In genomic region chrX:101397779-101398178, GRCh38 we compare ENCODE assay signal across 13 cellular contexts. TPM values are rescaled to one million over a fixed set of nuclear protein-coding genes. Genes with fewer than 3 reads are reported as not detected.
DNase-seq lines count a peak whose midpoint lies in the region; TF ChIP-seq lines count a peak whose summit lies in the region.
"Had no signal": no experiment of that assay in that cellular context is flagged by ENCODE, and none has a peak within 500 bp of the region (broad histone marks: within the 10 kb centered on the region; RNA-seq: fewer than 3 reads in every experiment).

No MANE protein-coding gene starts in this region.

- peaks cover 0 to 36% (median 31%) of the 10 kb centered on the region in 4 donors for H3K36me3 ChIP-seq in stomach

- no peak overlapping the region for H3K27ac ChIP-seq in stomach
- H3K27ac ChIP-seq: SJCRH30 had no signal

- H3K4me1 ChIP-seq in stomach, result peaks cover 0 to under 1% (median 0%) of the 10 kb centered on the region in 4 donors
- H3K4me1 ChIP-seq: SJCRH30 had no signal

- TF ChIP-seq POLR2A in stomach (IDR thresholded peaks at IDR 0.05), result no peak

- no peak overlapping the region for H3K4me3 ChIP-seq in foreskin fibroblast (ENCODE audit: low read depth in 1 of 2, low read length in 2 of 2)
- no peak overlapping the region for H3K4me3 ChIP-seq in stomach
- H3K4me3 ChIP-seq: SJCRH30 had no signal

- no peaks in the 10 kb centered on the region for H3K9me3 ChIP-seq in stomach
- H3K9me3 ChIP-seq: SJCRH30 had no signal

- 21 to 37% (median 29%) methylated on average over 4 of the region's 4 CpGs for WGBS in stomach, 5 donors

- DNase-seq in ELR (ENCODE audit: low read depth), result peak; percentile 40
- DNase-seq in NCI-H69 (lab: John Stamatoyannopoulos, UW), result peak; percentile 24
- DNase-seq in foreskin fibroblast, result peak; percentile 51 to 73
- DNase-seq in stomach, result no peak
- no peak for DNase-seq in NCI-H2107 (lab: John Stamatoyannopoulos, UW)
- DNase-seq in 8988T, result no peak
- DNase-seq: activated naive CD4-positive, alpha-beta T cell; CD4-positive, CD25-positive, alpha-beta regulatory T cell; MV-4-11; NCI-H2171 treated with DMSO at 0.1 percent for 48 hours; SJCRH30; stimulated activated naive CD8-positive, alpha-beta T cell treated with anti-CD3 and anti-CD28 coated beads, Interleukin-15, Interleukin-2, amounts not matched to agents 100 U/mL and 50 U/mL, for 24 hours had no signal

- peaks cover 0 to 4% (median 0%) of the 10 kb centered on the region in 3 donors for H3K27me3 ChIP-seq in stomach
- H3K27me3 ChIP-seq: SJCRH30 had no signal

- TF ChIP-seq CTCF in foreskin fibroblast (IDR thresholded peaks at IDR 0.05; ENCODE audit: low read depth, low read length), result no peak
- no peak for TF ChIP-seq CTCF in stomach (IDR thresholded peaks at IDR 0.05)

- TF ChIP-seq EP300 in stomach (IDR thresholded peaks at IDR 0.05), result no peak

- intact Hi-C loops in stomach (cut with DNase I; ENCODE audit: low total_unique reads), result no loop called here

RNA-seq across cellular contexts. Expression of gene RPL36A, which starts 7.0 kb away (rescaled TPM):
- total RNA-seq in stomach, result 1,000 to 10,000 TPM in 2 of 5 donors, 100 to 1,000 TPM in 3; 555 to 1,097 (median 872) TPM
- polyA plus RNA-seq in stomach, result 1,000 to 10,000 TPM; 2,307 to 3,486 (median 2,694) TPM

RNA-seq across cellular contexts. Expression of gene GLA, which starts 9.9 kb away (rescaled TPM):
- 10 to 100 TPM in 2 of 5 donors, 1 to 10 TPM in 2, not detected in 1; 6.4 to 19.6 (median 12.7) TPM for total RNA-seq in stomach
- 10 to 100 TPM in 2 of 3 donors, 1 to 10 TPM in 1; 8.1 to 25.6 (median 18.6) TPM for polyA plus RNA-seq in stomach

RNA-seq across cellular contexts. Expression of gene HNRNPH2, which starts 10.2 kb away (rescaled TPM):
- 10 to 100 TPM in 4 of 5 donors, 1 to 10 TPM in 1; 5.5 to 98.4 (median 15.2) TPM for total RNA-seq in stomach
- 10 to 100 TPM; 31.6 to 53.5 (median 46.1) TPM for polyA plus RNA-seq in stomach

RNA-seq across cellular contexts. Expression of gene BTK, which starts 11.8 kb away (rescaled TPM):
- total RNA-seq in stomach, result 1 to 10 TPM in 3 of 5 donors, not detected in 2; 1.3 to 8.7 (median 2.4) TPM
- 1 to 10 TPM; 2.6 to 4.9 (median 3.2) TPM for polyA plus RNA-seq in stomach
- total RNA-seq: osteoblast, SJCRH30 had no signal

RNA-seq across cellular contexts. Expression of gene TIMM8A, which starts 49.2 kb away (rescaled TPM):
- 1 to 10 TPM in 4 of 5 donors, not detected in 1; 4.6 to 8.8 (median 7.2) TPM for total RNA-seq in stomach
- polyA plus RNA-seq in stomach, result 10 to 100 TPM in 1 of 3 donors, 1 to 10 TPM in 2; 6.9 to 10.9 (median 9.3) TPM

Comparison
In these comparisons a context has a peak if more than half of its experiments do, and no peak if none do; other contexts are left out.
1. DNase-seq: peak in ELR (single experiment), NCI-H69 (single experiment) and foreskin fibroblast (2 of 2); none in stomach (single experiment), NCI-H2107 (single experiment) and 8988T (single experiment).